In genomic region chr18:6994719-6995430, GRCh38 we compare ENCODE assay signal across 17 cellular contexts.
A peak's percentile ranks its signal among the peaks of the same experiment; 100 is the strongest.
DNase-seq lines count a peak whose midpoint lies in the region; ATAC-seq and TF ChIP-seq lines count a peak whose summit lies in the region.
"Had no signal": no experiment of that assay in that cellular context is flagged by ENCODE, and none has a peak within 500 bp of the region (broad histone marks: within the 10 kb centered on the region; RNA-seq: fewer than 3 reads in every experiment).

No MANE protein-coding gene starts in this region.

- ATAC-seq in activated CD4-positive, alpha-beta T cell treated with anti-CD3 and anti-CD28 coated beads for 36 hours = no peak
- ATAC-seq: naive thymus-derived CD8-positive, alpha-beta T cell; T-helper 17 cell had no signal

- POLR2A ChIA-PET in activated CD4-positive, alpha-beta T cell treated with anti-CD3 and anti-CD28 coated beads for 36 hours (lab: Charles Lee) = no interaction called here

- peak overlapping the region; percentile 16; the same call in 1 of the 2 replicates for H3K4me2 ChIP-seq in BLaER1

- no peaks in the 10 kb centered on the region for H3K9me3 Mint-ChIP-seq in nephron progenitor cell
- H3K9me3 Mint-ChIP-seq in activated CD4-positive, alpha-beta T cell treated with anti-CD3 and anti-CD28 coated beads for 36 hours (ENCODE audit: low read depth) = no peaks in the 10 kb centered on the region

- DNase-seq in LoVo (ENCODE audit: low spot score) (peak; percentile 8), epithelial cell of esophagus (ENCODE audit: low read depth) (peak; percentile 94), nephron progenitor cell (no peak), GF-D8 (lab: John Stamatoyannopoulos, UW) (no peak), SIG-M5 (lab: John Stamatoyannopoulos, UW) (no peak), NCI-H1105 treated with DMSO at 0.1 percent for 48 hours (lab: John Stamatoyannopoulos, UW) (no peak)
- no peak for DNase-seq in activated CD4-positive, alpha-beta T cell treated with anti-CD3 and anti-CD28 coated beads for 36 hours
- DNase-seq: activated CD4-positive, alpha-beta memory T cell treated with anti-CD3 and anti-CD28 coated beads, Interleukin-2, amount 10 ng/mL, durations not matched to agents 7 days and 5 days; activated gamma-delta T cell treated with Interleukin-2 at 50 U/mL for 16 hours; AML-193; caudate nucleus; naive thymus-derived CD8-positive, alpha-beta T cell; NCI-H2029; T-helper 17 cell had no signal

- no peaks in the 10 kb centered on the region for H3K9me3 ChIP-seq in BLaER1
- H3K9me3 ChIP-seq: esophagus muscularis mucosa had no signal

- no peak overlapping the region for H3K27ac ChIP-seq in BLaER1
- H3K27ac ChIP-seq: esophagus muscularis mucosa had no signal

- TF ChIP-seq CTCF in epithelial cell of esophagus (IDR thresholded peaks at IDR 0.05; ENCODE audit: insufficient read depth, low read depth, low read length, missing control alignments) (no peak), nephron progenitor cell (IDR thresholded peaks at IDR 0.05) (no peak)

- no peak overlapping the region for H3K9ac ChIP-seq in BLaER1

- no peaks in the 10 kb centered on the region for H3K27me3 ChIP-seq in BLaER1

- peaks cover 28% of the 10 kb centered on the region for H3K36me3 Mint-ChIP-seq in nephron progenitor cell (ENCODE audit: low read depth)
- H3K36me3 Mint-ChIP-seq in activated CD4-positive, alpha-beta T cell treated with anti-CD3 and anti-CD28 coated beads for 36 hours (ENCODE audit: low read depth) = no peaks in the 10 kb centered on the region
- H3K36me3 Mint-ChIP-seq: IgD-negative memory B cell; naive thymus-derived CD8-positive, alpha-beta T cell had no signal

- no peaks in the 10 kb centered on the region for H3K27me3 Mint-ChIP-seq in nephron progenitor cell (ENCODE audit: low read depth, poor library complexity)
- H3K27me3 Mint-ChIP-seq in activated CD4-positive, alpha-beta T cell treated with anti-CD3 and anti-CD28 coated beads for 36 hours = peaks cover 2% of the 10 kb centered on the region
- H3K27me3 Mint-ChIP-seq: activated CD4-positive, alpha-beta memory T cell treated with anti-CD3 and anti-CD28 coated beads, Interleukin-2, amount 10 ng/mL, durations not matched to agents 7 days and 5 days; IgD-negative memory B cell; T-helper 17 cell had no signal

- intact Hi-C loops in activated CD4-positive, alpha-beta T cell treated with anti-CD3 and anti-CD28 coated beads for 36 hours (cut with DNase I, micrococcal nuclease) = no loop called here

- H3K4me3 Mint-ChIP-seq in nephron progenitor cell = no peak overlapping the region
- H3K4me3 Mint-ChIP-seq in activated CD4-positive, alpha-beta T cell treated with anti-CD3 and anti-CD28 coated beads for 36 hours = no peak overlapping the region
- H3K4me3 Mint-ChIP-seq: activated CD4-positive, alpha-beta memory T cell treated with anti-CD3 and anti-CD28 coated beads, Interleukin-2, amount 10 ng/mL, durations not matched to agents 7 days and 5 days; IgD-negative memory B cell; T-helper 17 cell had no signal

- peaks cover 14% of the 10 kb centered on the region for H3K4me1 Mint-ChIP-seq in nephron progenitor cell
- H3K4me1 Mint-ChIP-seq in activated CD4-positive, alpha-beta T cell treated with anti-CD3 and anti-CD28 coated beads for 36 hours = peaks cover 2% of the 10 kb centered on the region
- H3K4me1 Mint-ChIP-seq: activated CD4-positive, alpha-beta memory T cell treated with anti-CD3 and anti-CD28 coated beads, Interleukin-2, amount 10 ng/mL, durations not matched to agents 7 days and 5 days; IgD-negative memory B cell; T-helper 17 cell had no signal

- H3K36me3 ChIP-seq in BLaER1 = no peaks in the 10 kb centered on the region
- H3K36me3 ChIP-seq: esophagus muscularis mucosa had no signal

- no peak overlapping the region for H3K4me3 ChIP-seq in BLaER1
- H3K4me3 ChIP-seq in epithelial cell of esophagus (ENCODE audit: low read length) = no peak overlapping the region
- H3K4me3 ChIP-seq: esophagus muscularis mucosa had no signal

- H3K27ac Mint-ChIP-seq in nephron progenitor cell = peak overlapping the region; percentile 58
- H3K27ac Mint-ChIP-seq in activated CD4-positive, alpha-beta T cell treated with anti-CD3 and anti-CD28 coated beads for 36 hours = no peak overlapping the region
- H3K27ac Mint-ChIP-seq: activated CD4-positive, alpha-beta memory T cell treated with anti-CD3 and anti-CD28 coated beads, Interleukin-2, amount 10 ng/mL, durations not matched to agents 7 days and 5 days; IgD-negative memory B cell; T-helper 17 cell had no signal

- CTCF ChIA-PET in activated CD4-positive, alpha-beta T cell treated with anti-CD3 and anti-CD28 coated beads for 36 hours (lab: Charles Lee) = no interaction called here

- no peaks in the 10 kb centered on the region for H4K20me1 ChIP-seq in BLaER1

- no peaks in the 10 kb centered on the region for H3K4me1 ChIP-seq in BLaER1
- H3K4me1 ChIP-seq: esophagus muscularis mucosa had no signal

Comparison
In these comparisons a context has a peak if more than half of its experiments do, and no peak if none do; other contexts are left out.
1. DNase-seq: peak in LoVo (single experiment) and epithelial cell of esophagus (single experiment); none in nephron progenitor cell (single experiment), activated CD4-positive, alpha-beta T cell treated with anti-CD3 and anti-CD28 coated beads for 36 hours (single experiment), GF-D8 (single experiment), SIG-M5 (single experiment) and NCI-H1105 treated with DMSO at 0.1 percent for 48 hours (single experiment).